ENCODE assay signal across 13 cellular contexts in genomic region chr15:75696303-75696657, GRCh38. TPM values are rescaled to one million over a fixed set of nuclear protein-coding genes. Genes with fewer than 3 reads are reported as not detected.
DNase-seq lines count a peak whose midpoint lies in the region; ATAC-seq and TF ChIP-seq lines count a peak whose summit lies in the region.
"Had no signal": no experiment of that assay in that cellular context is flagged by ENCODE, and none has a peak within 500 bp of the region (broad histone marks: within the 10 kb centered on the region; RNA-seq: fewer than 3 reads in every experiment).

No MANE protein-coding gene starts in this region.

- ATAC-seq in activated CD4-positive, CD25-positive, alpha-beta regulatory T cell treated with anti-CD3 and anti-CD28 coated beads, Interleukin-2, amount 50 U/mL, for 24 hours: no peak
- ATAC-seq: effector memory CD8-positive, alpha-beta T cell had no signal

- no peaks in the 10 kb centered on the region for H3K27me3 ChIP-seq in dorsolateral prefrontal cortex

- no peak overlapping the region for H3K4me3 ChIP-seq in dorsolateral prefrontal cortex

- TF ChIP-seq CTCF in dorsolateral prefrontal cortex (IDR thresholded peaks at IDR 0.05 in 54 of 56, conservative IDR thresholded peaks at IDR 0.05 in 2 of 56; ENCODE audit: low read depth in 1 of 56, partially characterized antibody in 56 of 56): no peak

- DNase-seq in Ammon's horn (ENCODE audit: low spot score): peak; percentile 76
- DNase-seq in MV-4-11 (lab: John Stamatoyannopoulos, UW): peak; percentile 63
- peak in 7 of 10 donors; percentile 33 to 76 (median 64) for DNase-seq in dorsolateral prefrontal cortex
- DNase-seq in occipital lobe (lab: John Stamatoyannopoulos, UW): peak; percentile 38
- no peak for DNase-seq in iPS-NIHi11 (ENCODE audit: low spot score)
- DNase-seq in SKM-1 treated with dmso at 0.1 percent for 144 hours (lab: John Stamatoyannopoulos, UW; ENCODE audit: unreplicated experiment): no peak
- DNase-seq in activated effector memory CD4-positive, alpha-beta T cell treated with anti-CD3 and anti-CD28 coated beads, Interleukin-2, amount 50 U/mL, for 16 hours: no peak
- DNase-seq: activated gamma-delta T cell treated with Interleukin-2 at 50 U/mL for 16 hours; effector memory CD8-positive, alpha-beta T cell; NCI-H1417 treated with DMSO at 0.1 percent for 48 hours; stimulated activated CD4-positive, alpha-beta T cell treated with anti-CD3 and anti-CD28 coated beads, Interleukin-2, amount 100 ng/mL, for 48 hours had no signal

- intact Hi-C loops in dorsolateral prefrontal cortex (cut with DNase I): no loop called here

- H3K27ac ChIP-seq in dorsolateral prefrontal cortex: peak overlapping the region in 45 of 59 donors; percentile 19 to 85 (median 57)

RNA-seq across cellular contexts. Expression of gene CSPG4, which starts 16.4 kb away (rescaled TPM):
- total RNA-seq in dorsolateral prefrontal cortex (10 to 100 TPM in 109 of 120 experiments, 1 to 10 TPM in 11; 5.6 to 30.1 (median 13.8) TPM), occipital lobe (5.5 TPM)
- total RNA-seq: OCI-LY7 had no signal

RNA-seq across cellular contexts. Expression of gene SNX33, which starts 48.6 kb away (rescaled TPM):
- total RNA-seq in dorsolateral prefrontal cortex: 10 to 100 TPM in 90 of 120 experiments, 1 to 10 TPM in 30; 5.9 to 32.5 (median 11.7) TPM
- 1.4 TPM for total RNA-seq in occipital lobe

RNA-seq across cellular contexts. Expression of gene IMP3, which starts 56.3 kb away (rescaled TPM):
- total RNA-seq in dorsolateral prefrontal cortex: 10 to 100 TPM; 32.2 to 67.9 (median 50.7) TPM
- total RNA-seq in occipital lobe: 35.9 TPM

Comparison
In these comparisons a context has a peak if more than half of its experiments do, and no peak if none do; other contexts are left out.
1. DNase-seq: peak in Ammon's horn (single experiment), MV-4-11 (single experiment), dorsolateral prefrontal cortex (7 of 10) and occipital lobe (single experiment); none in iPS-NIHi11 (single experiment), SKM-1 treated with dmso at 0.1 percent for 144 hours (single experiment) and activated effector memory CD4-positive, alpha-beta T cell treated with anti-CD3 and anti-CD28 coated beads, Interleukin-2, amount 50 U/mL, for 16 hours (single experiment).